In the genomic region with DNA sequence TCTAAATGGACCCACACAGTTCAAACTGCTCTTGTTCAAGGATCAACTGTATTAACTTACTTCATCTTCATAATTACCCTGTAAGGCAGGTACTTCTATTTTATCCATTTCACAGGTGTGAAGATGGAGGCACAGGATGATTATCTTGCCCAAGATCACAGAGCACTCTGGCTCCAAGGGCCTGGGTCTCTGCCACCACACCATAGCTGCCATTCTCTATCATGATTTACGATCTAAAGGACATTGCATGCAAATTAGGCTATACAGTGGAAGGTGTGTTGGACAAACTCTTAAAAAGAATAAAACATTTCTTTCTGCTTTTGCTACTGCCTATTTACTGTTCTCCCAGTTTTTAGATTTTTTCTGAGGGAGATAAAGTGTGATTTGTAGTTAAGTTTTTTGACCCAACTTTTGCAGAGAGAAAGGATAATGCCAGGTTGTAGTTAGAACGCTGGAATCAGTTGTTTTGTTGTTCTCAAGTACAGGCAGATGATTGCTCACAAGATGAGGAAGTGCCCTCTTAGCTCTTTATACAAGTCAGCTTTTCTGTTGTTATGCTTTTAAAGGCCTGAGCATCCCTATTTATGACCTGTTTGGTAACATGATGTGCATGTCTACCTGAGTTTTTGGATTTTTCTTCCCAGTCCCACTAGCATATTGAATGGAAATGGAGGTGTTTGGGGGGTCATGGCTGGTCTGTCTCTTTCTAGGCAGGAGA, we compare ENCODE assay signal across 21 cellular contexts.
DNase-seq lines count a peak whose midpoint lies in the region; ATAC-seq and FAIRE-seq lines count a peak whose summit lies in the region.
"Had no signal": no experiment of that assay in that cellular context is flagged by ENCODE, and none has a peak within 500 bp of the region (broad histone marks: within the 10 kb centered on the region; RNA-seq: fewer than 3 reads in every experiment).

No MANE protein-coding gene starts in this region.

- peaks cover 14% of the 10 kb centered on the region for H3K36me3 Mint-ChIP-seq in memory B cell

- H3K4me3 Mint-ChIP-seq in memory B cell: no peak overlapping the region
- H3K4me3 Mint-ChIP-seq: H9 had no signal

- H3K27ac ChIP-seq in neuronal stem cell (replicated peaks; ENCODE audit: low read length): no peak overlapping the region
- H3K27ac ChIP-seq: BLaER1, parathyroid adenoma, tibial nerve had no signal

- no peak overlapping the region for H2BK15ac ChIP-seq in neuronal stem cell (ENCODE audit: low read length)

- peaks cover 32% of the 10 kb centered on the region for H3K4me1 Mint-ChIP-seq in memory B cell

- no peak overlapping the region for H2BK12ac ChIP-seq in neuronal stem cell (ENCODE audit: low read length)

- no peak overlapping the region for H4K91ac ChIP-seq in neuronal stem cell (ENCODE audit: low read depth, low read length, poor library complexity)

- no peak overlapping the region for H2AFZ ChIP-seq in neuronal stem cell (ENCODE audit: low read length)
- H2AFZ ChIP-seq: parathyroid adenoma had no signal

- WGBS in neuronal stem cell (ENCODE audit: extremely low coverage in 2 of 2, insufficient read length in 2 of 2, insufficient replicate concordance in 1 of 2), 2 donors: no CpG with 5 or more reads among the region's 2 CpGs

- DNase-seq in NCI-H1417 (lab: John Stamatoyannopoulos, UW) (peak; percentile 11 to 63 (median 29)), NCI-H1417 treated with DMSO at 0.1 percent for 48 hours (lab: John Stamatoyannopoulos, UW) (no peak), DMS79 treated with DMSO at 0.1 percent for 48 hours (lab: John Stamatoyannopoulos, UW) (peak; percentile 15), NCI-H510A (lab: John Stamatoyannopoulos, UW) (peak; percentile 17), memory B cell (ENCODE audit: low spot score in 2 of 2) (no peak), neuronal stem cell (ENCODE audit: low spot score) (no peak), HTR-8/SVneo (ENCODE audit: insufficient read length, low spot score) (no peak), SHP77 (lab: John Stamatoyannopoulos, UW) (no peak)
- DNase-seq: 8988T; activated CD8-positive, alpha-beta memory T cell treated with anti-CD3 and anti-CD28 coated beads for 24 hours; activated T-cell treated with anti-CD3 and anti-CD28 coated beads, Interleukin-2, amount 50 U/mL, for 48 hours; GDM1; H9; NCI-H1694; NCI-H524; stimulated activated naive CD4-positive, alpha-beta T cell treated with Interleukin-2 at 50 U/mL for 16 hours had no signal

- H3K36me3 ChIP-seq in neuronal stem cell (replicated peaks in 1 of 2; ENCODE audit: control insufficient read depth in 2 of 2, insufficient read depth in 2 of 2, low read length in 2 of 2): peaks cover 4 to 25% of the 10 kb centered on the region in 2 donors

- H3K9me3 Mint-ChIP-seq in memory B cell: no peaks in the 10 kb centered on the region
- H3K9me3 Mint-ChIP-seq: H9 had no signal

- FAIRE-seq in HTR-8/SVneo (lab: Jason Lieb, UNC): no peak
- FAIRE-seq: islet of Langerhans had no signal

- no peak overlapping the region for H3K4ac ChIP-seq in neuronal stem cell (ENCODE audit: low read length)

- no peak overlapping the region for H3K18ac ChIP-seq in neuronal stem cell (ENCODE audit: low read length)

- H4K8ac ChIP-seq in neuronal stem cell (ENCODE audit: low read depth, low read length): no peak overlapping the region

- no peak overlapping the region for H3K23ac ChIP-seq in neuronal stem cell (ENCODE audit: low read depth, low read length, poor library complexity)

- H3K79me1 ChIP-seq in neuronal stem cell (ENCODE audit: low read depth, low read length): no peaks in the 10 kb centered on the region

- no peak overlapping the region for H3K14ac ChIP-seq in neuronal stem cell (ENCODE audit: low read length)

- H3K9ac ChIP-seq in neuronal stem cell (ENCODE audit: low read depth, low read length, poor library complexity): no peak overlapping the region
- H3K9ac ChIP-seq: BLaER1, parathyroid adenoma had no signal

- H3K9me3 ChIP-seq in neuronal stem cell (replicated peaks in 1 of 2; ENCODE audit: control insufficient read depth in 2 of 2, insufficient read depth in 1 of 2, low read depth in 1 of 2, low read length in 2 of 2): no peaks in the 10 kb centered on the region
- H3K9me3 ChIP-seq: BLaER1, tibial nerve had no signal

- no peak overlapping the region for H3K4me3 ChIP-seq in neuronal stem cell (ENCODE audit: low read length in 2 of 2)
- H3K4me3 ChIP-seq: BLaER1, tibial nerve had no signal

- no peaks in the 10 kb centered on the region for H3K27me3 Mint-ChIP-seq in memory B cell

- no peak overlapping the region for H3K4me2 ChIP-seq in neuronal stem cell (ENCODE audit: insufficient read depth, low read length, poor library complexity, severe bottlenecking)
- H3K4me2 ChIP-seq: BLaER1 had no signal

- H2BK120ac ChIP-seq in neuronal stem cell (ENCODE audit: low read depth, low read length): no peak overlapping the region

- H2AK5ac ChIP-seq in neuronal stem cell (ENCODE audit: low read depth, low read length): no peak overlapping the region

- no peak overlapping the region for H2BK5ac ChIP-seq in neuronal stem cell (ENCODE audit: low read length)

- no peaks in the 10 kb centered on the region for H3K27me3 ChIP-seq in neuronal stem cell (ENCODE audit: control insufficient read depth in 3 of 3, insufficient read depth in 3 of 3, low read depth in 1 of 3, low read length in 3 of 3)
- H3K27me3 ChIP-seq: BLaER1, tibial nerve had no signal

- peak; percentile 61 for ATAC-seq in memory B cell (ENCODE audit: low read depth)
- ATAC-seq: Right ventricle myocardium inferior had no signal

- peak overlapping the region; percentile 78 for H3K27ac Mint-ChIP-seq in memory B cell

- peaks cover 0 to 2% of the 10 kb centered on the region in 2 donors for H3K4me1 ChIP-seq in neuronal stem cell (ENCODE audit: control insufficient read depth in 2 of 2, insufficient read depth in 1 of 2, low read depth in 1 of 2, low read length in 2 of 2)

Comparison
In these comparisons a context has a peak if more than half of its experiments do, and no peak if none do; other contexts are left out.
1. DNase-seq: peak in NCI-H1417 (3 of 3), DMS79 treated with DMSO at 0.1 percent for 48 hours (single experiment) and NCI-H510A (single experiment); none in NCI-H1417 treated with DMSO at 0.1 percent for 48 hours (single experiment), memory B cell (0 of 2), neuronal stem cell (single experiment), HTR-8/SVneo (single experiment) and SHP77 (0 of 2).